Comparison of ENCODE assay signal across 9 cellular contexts in the genomic region with DNA sequence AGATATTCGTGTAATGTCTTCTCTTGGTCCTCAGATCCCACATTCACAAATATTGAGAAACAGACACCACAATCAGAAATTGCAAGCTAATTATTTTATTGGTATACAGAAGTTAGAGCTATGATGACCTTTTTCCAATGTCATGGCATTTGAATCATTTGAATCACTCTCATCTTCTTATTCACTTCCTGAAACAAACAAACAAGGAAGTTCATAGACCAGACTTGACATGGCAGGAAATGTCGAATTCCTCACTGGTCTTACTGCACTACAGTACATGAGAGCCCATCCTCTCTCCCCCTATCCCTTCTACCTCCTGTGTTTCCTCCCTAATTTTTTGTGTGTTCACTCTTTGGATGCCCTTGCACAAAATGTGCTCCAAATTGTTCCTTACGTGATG. TPM values are rescaled to one million over a fixed set of nuclear protein-coding genes. Genes with fewer than 3 reads are reported as not detected.
"Had no signal": no experiment of that assay in that cellular context is flagged by ENCODE, and none has a peak within 500 bp of the region (broad histone marks: within the 10 kb centered on the region; RNA-seq: fewer than 3 reads in every experiment).

No MANE protein-coding gene starts in this region.

RNA-seq across cellular contexts. Expression of gene PRB2, which starts 3.9 kb away (rescaled TPM):
- total RNA-seq: activated CD8-positive, alpha-beta T cell treated with anti-CD3 and anti-CD28 coated beads for 36 hours; activated naive CD8-positive, alpha-beta T cell treated with anti-CD3 and anti-CD28 coated beads for 36 hours; activated T-cell treated with anti-CD3 and anti-CD28 coated beads, Interleukin-2, amount 50 U/mL, for 72 hours; activated T-helper 2 cell treated with anti-CD3 and anti-CD28 coated beads, Interferon-gamma antibody, Interleukin-2, Interleukin-4, amounts not matched to agents 10 μg/mL and 5 μg/mL and 100 μg/mL, durations not matched to agents 14 hours and 24 hours and 36 hours; cardiac septum; Peyer's patch; SJSA1; T-helper 1 cell treated with Interleukin-12 subunit alpha and Interleukin-12 subunit beta and Interleukin-4 antibody, amounts not matched to agents 30 ng/mL and 1 ng/mL, for 36 hours had no signal
- polyA plus RNA-seq: adipose tissue had no signal
